ENCODE assay signal across 9 cellular contexts in genomic region chr19:4267101-4267900, GRCh38. TPM values are rescaled to one million over a fixed set of nuclear protein-coding genes. Genes with fewer than 3 reads are reported as not detected.
DNase-seq lines count a peak whose midpoint lies in the region; ATAC-seq and TF ChIP-seq lines count a peak whose summit lies in the region.
"Had no signal": no experiment of that assay in that cellular context is flagged by ENCODE, and none has a peak within 500 bp of the region (broad histone marks: within the 10 kb centered on the region; RNA-seq: fewer than 3 reads in every experiment).

No MANE protein-coding gene starts in this region.

- H3K4me1 Mint-ChIP-seq in Calu3 (ENCODE audit: low read depth, unreplicated experiment), result no peaks in the 10 kb centered on the region
- peaks cover 8% of the 10 kb centered on the region for H3K4me1 Mint-ChIP-seq in T-helper 17 cell

- TF ChIP-seq POLR2A in adrenal gland (IDR thresholded peaks at IDR 0.05), result no peak

- H3K4me1 ChIP-seq in KMS-11 (ENCODE audit: low read depth, poor library complexity, severe bottlenecking) (no peaks in the 10 kb centered on the region), adrenal gland (replicated peaks in 1 of 2) (no peaks in the 10 kb centered on the region)

- H3K9me3 Mint-ChIP-seq in Calu3 (ENCODE audit: low read depth, unreplicated experiment), result no peaks in the 10 kb centered on the region
- H3K9me3 Mint-ChIP-seq: T-helper 1 cell treated with Interleukin-12 subunit alpha and Interleukin-12 subunit beta and Interleukin-4 antibody, amounts not matched to agents 30 μg/mL and 1 μg/mL, for 36 hours had no signal

- BruUV-seq in Calu3 (replicated peaks; lab: Mats Ljungman, UMichigan), result no TSS peak

- H3K79me2 ChIP-seq in KMS-11 (ENCODE audit: insufficient read depth, low read depth), result no peaks in the 10 kb centered on the region

- 34 to 45% (median 38%) methylated on average over 12 to 21 of the region's 21 CpGs for WGBS in adrenal gland, 4 donors

- no peak overlapping the region for H2AFZ ChIP-seq in KMS-11 (ENCODE audit: low read depth)

- CTCF ChIA-PET in Calu3 (lab: Charles Lee), result interaction anchor here (0.7 to 2.1 kb wide), 12 partner anchors 10 to 342 kb away, joined by 3 to 39 read pairs (median 3); partner anchors contain the start of genes CHAF1A, MPND, STAP2 and YJU2

- H3K27ac Mint-ChIP-seq in Calu3 (ENCODE audit: unreplicated experiment) (no peak overlapping the region), T-helper 17 cell (peak overlapping the region; percentile 24)
- H3K27ac Mint-ChIP-seq: T-helper 1 cell treated with Interleukin-12 subunit alpha and Interleukin-12 subunit beta and Interleukin-4 antibody, amounts not matched to agents 30 μg/mL and 1 μg/mL, for 36 hours had no signal

- DNase-seq in Calu3, result peak; percentile 55
- peak; percentile 29 to 53 (median 40) for DNase-seq in T-helper 17 cell
- peak in 5 of 7 donors; percentile 48 to 72 (median 52) for DNase-seq in adrenal gland
- peak; percentile 62 for DNase-seq in iPS DF 4.7 (ENCODE audit: extremely low read depth, low spot score)
- peak; percentile 52 to 59 for DNase-seq in stimulated activated CD4-positive, alpha-beta T cell treated with anti-CD3 and anti-CD28 coated beads, Interleukin-1b, Interleukin-23, amount 100 ng/mL, for 4 hours (ENCODE audit: low read depth in 2 of 2)
- no peak for DNase-seq in T1000 (lab: John Stamatoyannopoulos, UW)
- DNase-seq in NCI-H1436 (lab: John Stamatoyannopoulos, UW), result no peak

- H3K36me3 Mint-ChIP-seq in Calu3 (ENCODE audit: insufficient read depth, unreplicated experiment), result peaks cover 30% of the 10 kb centered on the region
- H3K36me3 Mint-ChIP-seq in T-helper 17 cell (ENCODE audit: low read depth), result peaks cover 6% of the 10 kb centered on the region

- H3K9ac ChIP-seq in KMS-11, result no peak overlapping the region

- H3K4me2 ChIP-seq in KMS-11, result no peak overlapping the region

- H3K36me3 ChIP-seq in KMS-11 (ENCODE audit: insufficient read depth) (no peaks in the 10 kb centered on the region), adrenal gland (replicated peaks in 1 of 2) (peaks cover 0 to 53% of the 10 kb centered on the region in 2 donors)

- no peaks in the 10 kb centered on the region for H4K20me1 ChIP-seq in KMS-11 (ENCODE audit: insufficient read depth)

- H3K9me3 ChIP-seq in T-helper 17 cell (ENCODE audit: control insufficient read depth, low read length, poor library complexity, severe bottlenecking) (no peaks in the 10 kb centered on the region), adrenal gland (replicated peaks in 1 of 3) (no peaks in the 10 kb centered on the region)

- H3K27me3 ChIP-seq in KMS-11 (ENCODE audit: insufficient read depth, low read depth) (no peaks in the 10 kb centered on the region), adrenal gland (no peaks in the 10 kb centered on the region)

- H3K27me3 Mint-ChIP-seq in Calu3 (ENCODE audit: unreplicated experiment) (no peaks in the 10 kb centered on the region), T-helper 17 cell (no peaks in the 10 kb centered on the region)

- peak; percentile 57 for TF ChIP-seq CTCF in Calu3 (IDR thresholded peaks at IDR 0.05; ENCODE audit: unreplicated experiment)
- TF ChIP-seq CTCF in KMS-11 (conservative IDR thresholded peaks at IDR 0.05; ENCODE audit: low read depth, low read length), result peak; percentile 40
- TF ChIP-seq CTCF in adrenal gland (IDR thresholded peaks at IDR 0.05), result peak; percentile 62 to 86 (median 76)

- H3K4me3 ChIP-seq in KMS-11 (IDR thresholded peaks at IDR 0.05; ENCODE audit: insufficient read depth, low read depth, low read length), result no peak overlapping the region
- no peak overlapping the region for H3K4me3 ChIP-seq in adrenal gland

- ATAC-seq in T-helper 17 cell, result peak; percentile 68

- intact Hi-C loops in Calu3 (cut with micrococcal nuclease; ENCODE audit: unreplicated experiment) (loop anchor here (2.0 kb wide), 1 partner anchor 86 kb away; no protein-coding TSS in a partner anchor), adrenal gland (cut with DNase I) (loop anchor here (5.0 to 10.0 kb wide), 2 partner anchors 85 to 258 kb away; no protein-coding TSS in a partner anchor)

- H3K4me3 Mint-ChIP-seq in Calu3 (ENCODE audit: low read depth, unreplicated experiment) (no peak overlapping the region), T-helper 17 cell (peak overlapping the region; percentile 7)
- H3K4me3 Mint-ChIP-seq: T-helper 1 cell treated with Interleukin-12 subunit alpha and Interleukin-12 subunit beta and Interleukin-4 antibody, amounts not matched to agents 30 μg/mL and 1 μg/mL, for 36 hours had no signal

- H3K27ac ChIP-seq in KMS-11 (no peak overlapping the region), adrenal gland (no peak overlapping the region)

RNA-seq across cellular contexts. Expression of gene SHD, which starts 11.8 kb away (rescaled TPM):
- not detected in 2 replicates for total RNA-seq in Calu3 (2022)
- total RNA-seq in T-helper 17 cell, result not detected
- total RNA-seq in adrenal gland, result 1 to 10 TPM in 1 of 8 donors, under 1 TPM in 1, not detected in 6; 0.67 to 1.8 TPM
- polyA plus RNA-seq in adrenal gland, result under 1 TPM; 0.07 to 0.80 (median 0.24) TPM

RNA-seq across cellular contexts. Expression of gene YJU2, which starts 20.4 kb away (rescaled TPM):
- 7.8 and 10.4 TPM in 2 replicates for total RNA-seq in Calu3 (2022)
- 10 to 100 TPM; 34.9 to 46.1 TPM for total RNA-seq in T-helper 17 cell
- 10 to 100 TPM; 14.0 to 34.4 (median 24.3) TPM for total RNA-seq in adrenal gland
- 10 to 100 TPM; 19.9 to 81.2 (median 45.3) TPM for polyA plus RNA-seq in adrenal gland

RNA-seq across cellular contexts. Expression of gene TMIGD2, which starts 34.9 kb away (rescaled TPM):
- not detected in 2 replicates for total RNA-seq in Calu3 (2022)
- 1 to 10 TPM; 5.2 to 7.9 TPM for total RNA-seq in T-helper 17 cell
- total RNA-seq in adrenal gland, result under 1 TPM in 1 of 8 donors, not detected in 7; 0.25 TPM
- under 1 TPM in 2 of 3 donors, not detected in 1; 0.17 to 0.24 TPM for polyA plus RNA-seq in adrenal gland

RNA-seq across cellular contexts. Expression of gene FSD1, which starts 37.1 kb away (rescaled TPM):
- total RNA-seq in Calu3 (2022) (1.2 and 1.9 TPM in 2 replicates), T-helper 17 cell (1 to 10 TPM; 1.5 to 2.9 TPM), adrenal gland (1 to 10 TPM in 3 of 8 donors, under 1 TPM in 2, not detected in 3; 0.34 to 1.3 (median 1.1) TPM)
- 1 to 10 TPM in 2 of 3 donors, under 1 TPM in 1; 0.46 to 7.2 (median 3.0) TPM for polyA plus RNA-seq in adrenal gland

RNA-seq across cellular contexts. Expression of gene EBI3, which starts 38.0 kb away (rescaled TPM):
- total RNA-seq in Calu3 (2022) (1.2 and 1.6 TPM in 2 replicates), T-helper 17 cell (not detected), adrenal gland (10 to 100 TPM in 3 of 8 donors, 1 to 10 TPM in 5; 1.2 to 18.0 (median 8.0) TPM)
- 1 to 10 TPM; 1.4 to 5.7 (median 4.7) TPM for polyA plus RNA-seq in adrenal gland

Comparison
In these comparisons a context has a peak if more than half of its experiments do, and no peak if none do; other contexts are left out.
1. DNase-seq: peak in Calu3 (single experiment), T-helper 17 cell (3 of 3), adrenal gland (5 of 7), iPS DF 4.7 (single experiment) and stimulated activated CD4-positive, alpha-beta T cell treated with anti-CD3 and anti-CD28 coated beads, Interleukin-1b, Interleukin-23, amount 100 ng/mL, for 4 hours (2 of 2); none in T1000 (single experiment) and NCI-H1436 (single experiment).
2. Peak in every context shown above with its lines, with median percentiles within 50 percentile points of each other: CTCF ChIP-seq.